In genomic region chr21:34630536-34631143, GRCh38 we compare ENCODE assay signal across 8 cellular contexts. TPM values are rescaled to one million over a fixed set of nuclear protein-coding genes. Genes with fewer than 3 reads are reported as not detected.
DNase-seq lines count a peak whose midpoint lies in the region; ATAC-seq and TF ChIP-seq lines count a peak whose summit lies in the region.

No MANE protein-coding gene starts in this region.

- ATAC-seq in esophagus mucosa (peak; percentile 68), GM18909 (IDR thresholded peaks at IDR 0.05; ENCODE audit: poor library complexity, unreplicated experiment) (no peak), HG02970 (IDR thresholded peaks at IDR 0.05; ENCODE audit: low FRiP score, unreplicated experiment) (no peak)

- DNase-seq in AG20443 (ENCODE audit: low spot score) (peak; percentile 80), GM12865 (ENCODE audit: low read depth) (peak; percentile 76), NCI-H1105 treated with DMSO at 0.1 percent for 48 hours (lab: John Stamatoyannopoulos, UW) (peak; percentile 73), SKM-1 treated with dmso at 0.1 percent for 144 hours (lab: John Stamatoyannopoulos, UW; ENCODE audit: unreplicated experiment) (peak; percentile 46), myocyte (ENCODE audit: low read depth) (peak; percentile 72)

- H3K4me3 ChIP-seq in GM12865 (ENCODE audit: low read depth, low read length): no peak overlapping the region

- peak; percentile 77 for TF ChIP-seq CTCF in GM12865 (IDR thresholded peaks at IDR 0.05; ENCODE audit: insufficient read depth, low read depth, low read length, missing control alignments)

RNA-seq across cellular contexts. Expression of gene RCAN1, which starts 15.7 kb away (rescaled TPM):
- total RNA-seq in esophagus mucosa (7.5 TPM), myocyte (23.8 and 40.2 TPM in 2 replicates)
- 37.6 TPM for polyA plus RNA-seq in myocyte (2012)

RNA-seq across cellular contexts. Expression of gene CLIC6, which starts 38.2 kb away (rescaled TPM):
- total RNA-seq in esophagus mucosa (0.60 TPM), myocyte (not detected in 2 replicates)
- polyA plus RNA-seq in myocyte (2012): not detected
